ENCODE assay signal across 32 cellular contexts in the genomic region with DNA sequence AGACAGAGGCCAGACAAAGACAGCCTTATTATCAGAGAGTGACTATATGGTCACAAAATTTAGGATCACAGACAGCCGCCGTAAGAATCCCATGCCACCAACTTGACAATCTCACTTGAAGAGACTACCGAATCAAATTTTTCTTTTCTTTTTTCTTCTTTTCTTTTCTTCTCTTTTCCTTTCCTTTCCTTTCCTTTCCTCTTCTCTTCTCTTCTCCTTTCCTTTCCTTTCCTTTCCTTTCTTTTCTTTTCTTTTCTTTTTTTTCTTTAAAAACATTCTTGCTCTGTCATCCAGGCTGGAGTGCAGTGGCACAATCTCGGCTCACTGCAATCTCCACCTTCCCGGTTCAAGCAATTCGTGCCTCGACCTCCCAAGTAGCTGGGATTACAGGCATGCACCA.
"Had no signal": no experiment of that assay in that cellular context is flagged by ENCODE, and none has a peak within 500 bp of the region (broad histone marks: within the 10 kb centered on the region; RNA-seq: fewer than 3 reads in every experiment).

No MANE protein-coding gene starts in this region.

- H3K36me3 ChIP-seq: SJSA1 had no signal

- ATAC-seq: Panc1, SK-N-SH treated with all-trans-retinoic acid at 6 μM for 48 hours, T-cell had no signal

- H2AFZ ChIP-seq: PC-9 had no signal

- DNase-seq: Karpas-422, MM.1S, MV-4-11, NCI-H1092 treated with DMSO at 0.1 percent for 48 hours, NCI-H1105 treated with DMSO at 0.1 percent for 48 hours, NCI-H1417, NCI-H1436, NCI-H146, NCI-H1694, NCI-H187, NCI-H1930, NCI-H2029 treated with DMSO at 0.1 percent for 48 hours, NCI-H2081 treated with DMSO at 0.1 percent for 48 hours, NCI-H2107, NCI-H2171, NCI-H226, NCI-H446 treated with DMSO at 0.1 percent for 48 hours, NCI-H510A, NCI-H524, NCI-H526, NCI-H69, NCI-H748 treated with DMSO at 0.1 percent for 48 hours, NCI-H82, PC-9, Right ventricle myocardium superior, RPMI8226, SHP77 treated with DMSO at 0.1 percent for 48 hours, T-cell had no signal

- H3K9ac ChIP-seq: KMS-11 had no signal

- H3K27ac ChIP-seq: KMS-11, PC-9, SJSA1 had no signal

- H3K9me3 ChIP-seq: SJSA1 had no signal

- H3K4me2 ChIP-seq: KMS-11, PC-9 had no signal

- H3K4me3 ChIP-seq: PC-9, SJSA1 had no signal

- H3K4me1 ChIP-seq: SJSA1 had no signal
